In the genomic region with DNA sequence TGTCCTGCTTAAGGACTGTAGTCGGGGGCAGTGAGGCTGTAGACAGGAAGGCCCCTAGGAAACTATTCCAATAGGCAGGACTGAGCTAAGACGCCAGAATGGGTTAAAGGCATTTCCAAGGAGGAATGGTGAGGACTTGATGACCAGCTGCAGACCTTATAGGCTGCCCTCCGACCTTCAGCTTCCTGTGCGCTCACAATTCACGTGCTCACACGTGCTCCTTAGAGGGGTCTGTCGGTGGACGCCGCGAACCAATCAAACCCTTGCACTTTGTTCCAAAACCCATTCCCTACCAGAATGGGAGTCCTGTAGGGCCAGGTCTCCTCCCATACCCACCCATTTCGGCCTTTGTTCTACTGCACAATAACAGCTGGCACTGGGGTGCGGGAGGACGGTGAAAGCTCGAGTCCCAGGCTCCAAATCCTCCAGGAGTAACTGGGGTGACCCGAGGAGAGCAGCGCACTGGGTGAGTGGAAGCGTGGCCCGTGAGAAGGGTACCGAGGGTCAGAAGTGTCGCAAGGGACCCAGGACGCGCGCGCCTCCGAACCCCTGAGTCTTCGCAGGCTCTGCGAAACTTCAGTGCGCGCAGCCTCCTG, we compare ENCODE assay signal across 18 cellular contexts. TPM values are rescaled to one million over a fixed set of nuclear protein-coding genes. Genes with fewer than 3 reads are reported as not detected.
DNase-seq lines count a peak whose midpoint lies in the region; ATAC-seq, FAIRE-seq and TF ChIP-seq lines count a peak whose summit lies in the region.
"Had no signal": no experiment of that assay in that cellular context is flagged by ENCODE, and none has a peak within 500 bp of the region (broad histone marks: within the 10 kb centered on the region; RNA-seq: fewer than 3 reads in every experiment).

No MANE protein-coding gene starts in this region.

- H3K27ac ChIP-seq in heart left ventricle: no peak overlapping the region
- H3K27ac ChIP-seq in H1 (ENCODE audit: low read depth, low read length): no peak overlapping the region
- no peak overlapping the region for H3K27ac ChIP-seq in thoracic aorta
- H3K27ac ChIP-seq: sigmoid colon, upper lobe of right lung had no signal

- H4K8ac ChIP-seq in H1 (ENCODE audit: extremely low read depth, insufficient read depth, low read length): no peak overlapping the region

- POLR2A ChIA-PET in H1 (lab: Charles Lee; ENCODE audit: partially characterized antibody): interaction anchor here (1.2 kb wide), 1 partner anchor 18 kb away, joined by 4 read pairs; no protein-coding TSS in a partner anchor

- ATAC-seq in heart left ventricle (no peak), Right ventricle myocardium inferior (no peak), thoracic aorta (ENCODE audit: insufficient number of reproducible peaks, low FRiP score, low read depth) (no peak), GM21515 (IDR thresholded peaks at IDR 0.05; ENCODE audit: unreplicated experiment) (no peak), GM18511 (IDR thresholded peaks at IDR 0.05; ENCODE audit: unreplicated experiment) (no peak)
- ATAC-seq: activated CD8-positive, alpha-beta T cell treated with anti-CD3 and anti-CD28 coated beads, Interleukin-2, amount 10 ng/mL, durations not matched to agents 7 days and 5 days had no signal

- H3K9me3 Mint-ChIP-seq in nephron progenitor cell: peaks cover 4% of the 10 kb centered on the region
- H3K9me3 Mint-ChIP-seq: neural crest cell had no signal

- no peaks in the 10 kb centered on the region for H3K79me1 ChIP-seq in H1 (ENCODE audit: low read depth, low read length)

- peaks cover 27 to 98% (median 67%) of the 10 kb centered on the region in 9 donors for H3K27me3 ChIP-seq in heart left ventricle
- peaks cover 53 to 84% (median 74%) of the 10 kb centered on the region in 4 experiments for H3K27me3 ChIP-seq in H1 (replicated peaks in 1 of 4; ENCODE audit: control insufficient read depth in 3 of 4, extremely low read depth in 1 of 4, insufficient read depth in 3 of 4, low read length in 3 of 4)
- H3K27me3 ChIP-seq in thoracic aorta (replicated peaks; ENCODE audit: insufficient read depth): peaks cover 12% of the 10 kb centered on the region

- peaks cover 100% of the 10 kb centered on the region for H3K27me3 Mint-ChIP-seq in nephron progenitor cell (ENCODE audit: low read depth, poor library complexity)

- no peak overlapping the region for H3K23ac ChIP-seq in H1 (ENCODE audit: insufficient read length)

- CTCF ChIA-PET in H1 (lab: Charles Lee; ENCODE audit: partially characterized antibody): interaction anchor here (0.7 to 9.8 kb wide), 37 partner anchors 10 to 910 kb away, joined by 3 to 214 read pairs (median 5); partner anchors contain the start of gene SIX2

- peak overlapping the region; percentile 32 for H3K18ac ChIP-seq in H1 (ENCODE audit: extremely low read depth, low read length)

- H3K14ac ChIP-seq in H1 (ENCODE audit: insufficient read length): no peak overlapping the region

- no peak overlapping the region for H3K56ac ChIP-seq in H1 (replicated peaks; ENCODE audit: insufficient read length, low read depth, low read length)

- H3K36me3 Mint-ChIP-seq in nephron progenitor cell (ENCODE audit: low read depth): no peaks in the 10 kb centered on the region
- H3K36me3 Mint-ChIP-seq: immature natural killer cell had no signal

- H2BK120ac ChIP-seq in H1 (replicated peaks; ENCODE audit: low read depth, low read length): no peak overlapping the region

- H3K36me3 ChIP-seq in heart left ventricle: no peaks in the 10 kb centered on the region
- H3K36me3 ChIP-seq in H1 (ENCODE audit: control insufficient read depth in 2 of 4, insufficient read depth in 4 of 4, low read length in 3 of 4): no peaks in the 10 kb centered on the region
- H3K36me3 ChIP-seq in thoracic aorta: no peaks in the 10 kb centered on the region
- H3K36me3 ChIP-seq: sigmoid colon, upper lobe of right lung had no signal

- intact Hi-C loops in heart left ventricle (cut with DNase I) (loop anchor here (2.0 to 10.0 kb wide), 14 partner anchors 237 to 912 kb away; no protein-coding TSS in a partner anchor), Right ventricle myocardium inferior (cut with DNase I) (loop anchor here (10.0 kb wide), 3 partner anchors 390 to 910 kb away; no protein-coding TSS in a partner anchor)

- peak overlapping the region; percentile 55 for H4K91ac ChIP-seq in H1 (replicated peaks; ENCODE audit: insufficient read length, low read length)

- no peak for TF ChIP-seq RAD21 in H1 (IDR thresholded peaks at IDR 0.05 in 1 of 2, conservative IDR thresholded peaks at IDR 0.05 in 1 of 2; ENCODE audit: low read depth in 2 of 2, low read length in 2 of 2)

- H2BK5ac ChIP-seq in H1 (ENCODE audit: low read depth, low read length): no peak overlapping the region

- H2BK15ac ChIP-seq in H1 (ENCODE audit: low read length): 0 out of 2 replicates have a peak overlapping the region, but pooled peaks have one; percentile 95

- H3K4me3 Mint-ChIP-seq in nephron progenitor cell: peak overlapping the region; percentile 55

- FAIRE-seq in H1 (lab: Jason Lieb, UNC): no peak
- FAIRE-seq: GM12891 had no signal

- DNase-seq in heart left ventricle: no peak
- DNase-seq in Right ventricle myocardium inferior (ENCODE audit: missing footprints): no peak
- DNase-seq in H1 (ENCODE audit: low read depth in 1 of 2, low spot score in 2 of 2): no peak
- DNase-seq in nephron progenitor cell: no peak
- DNase-seq in thoracic aorta (ENCODE audit: low spot score): no peak
- no peak for DNase-seq in activated CD4-positive, alpha-beta T cell treated with anti-CD3 and anti-CD28 coated beads, Interleukin-2, amount 50 U/mL, for 4 hours
- DNase-seq: activated CD8-positive, alpha-beta T cell treated with anti-CD3 and anti-CD28 coated beads, Interleukin-2, amount 10 ng/mL, durations not matched to agents 7 days and 5 days; activated effector memory CD4-positive, alpha-beta T cell treated with anti-CD3 and anti-CD28 coated beads, Interleukin-2, amount 50 U/mL, for 16 hours; immature natural killer cell; NCI-H1930; sigmoid colon; stimulated activated CD4-positive, alpha-beta T cell treated with anti-CD3 and anti-CD28 coated beads, Interleukin-4, amount 100 ng/mL, for 24 hours; upper lobe of right lung had no signal

- no peak overlapping the region for H2AK5ac ChIP-seq in H1 (ENCODE audit: low read depth, low read length)

- H3K9ac ChIP-seq in H1 (replicated peaks in 1 of 4; ENCODE audit: extremely low read depth in 1 of 4, low read depth in 3 of 4, low read length in 3 of 4): no peak overlapping the region

- peaks cover 0 to 43% (median 30%) of the 10 kb centered on the region in 12 donors for H3K4me1 ChIP-seq in heart left ventricle
- peaks cover 10 to 39% (median 21%) of the 10 kb centered on the region in 4 experiments for H3K4me1 ChIP-seq in H1 (replicated peaks in 1 of 4; ENCODE audit: control insufficient read depth in 3 of 4, insufficient read depth in 4 of 4, low read length in 3 of 4)
- H3K4me1 ChIP-seq in thoracic aorta (ENCODE audit: control insufficient read depth in 1 of 2, low read depth in 2 of 2): peaks cover 20 to 37% of the 10 kb centered on the region in 2 donors

- H3K4me2 ChIP-seq in H1 (ENCODE audit: insufficient read depth in 1 of 2, low read depth in 2 of 2, low read length in 2 of 2): peak overlapping the region; percentile 49 to 72

- H3K23me2 ChIP-seq in H1 (ENCODE audit: low read depth, low read length): peaks cover 10% of the 10 kb centered on the region; the same call in 1 of the 2 replicates

- no peak overlapping the region for H4K5ac ChIP-seq in H1 (ENCODE audit: insufficient read length, low read depth, low read length)

- H3K4me3 ChIP-seq in heart left ventricle (peak overlapping the region in 9 of 12 donors; percentile 0 to 47 (median 31)), H1 (ENCODE audit: extremely low read depth in 1 of 4, insufficient read depth in 2 of 4, low read depth in 3 of 4, low read length in 4 of 4) (peak overlapping the region in 2 of 4 experiments; percentile 2 to 53; a peak in 3 of 8 replicates), thoracic aorta (peak overlapping the region; percentile 54)
- H3K4me3 ChIP-seq: upper lobe of right lung had no signal

- peak overlapping the region; percentile 55; the same call in 1 of the 2 replicates for H2BK20ac ChIP-seq in H1 (ENCODE audit: low read length)

- WGBS in heart left ventricle, 4 donors: 5 to 8% (median 7%) methylated on average over 17 to 29 of the region's 29 CpGs
- WGBS in H1 (ENCODE audit: extremely low coverage in 1 of 2, insufficient coverage in 1 of 2, insufficient read length in 1 of 2, insufficient replicate concordance in 2 of 2, low coverage in 1 of 2, low lambda C conversion rate in 2 of 2, missing lambda C conversion rate in 1 of 2), 2 experiments: 16% methylated on average over 29 of the region's 29 CpGs; no CpG with 5 or more reads in 1 of the 2 experiments

- peaks cover 60% of the 10 kb centered on the region for H3K4me1 Mint-ChIP-seq in nephron progenitor cell

- no peak overlapping the region for H3K4ac ChIP-seq in H1 (replicated peaks; ENCODE audit: insufficient read length, low read depth, low read length)

- H3K79me2 ChIP-seq in H1 (ENCODE audit: control insufficient read depth in 1 of 2, insufficient read depth in 2 of 2, low read length in 2 of 2): no peaks in the 10 kb centered on the region

- no peak overlapping the region for H3K27ac Mint-ChIP-seq in nephron progenitor cell
- H3K27ac Mint-ChIP-seq: activated CD8-positive, alpha-beta T cell treated with anti-CD3 and anti-CD28 coated beads, Interleukin-2, amount 10 ng/mL, durations not matched to agents 7 days and 5 days; immature natural killer cell had no signal

- no peak for TF ChIP-seq CTCF in heart left ventricle (IDR thresholded peaks at IDR 0.05)
- TF ChIP-seq CTCF in H1 (IDR thresholded peaks at IDR 0.05; ENCODE audit: control extremely low read depth in 1 of 3, insufficient read depth in 1 of 3, low read depth in 1 of 3, low read length in 3 of 3): no peak
- TF ChIP-seq CTCF in nephron progenitor cell (IDR thresholded peaks at IDR 0.05): no peak
- no peak for TF ChIP-seq CTCF in thoracic aorta (IDR thresholded peaks at IDR 0.05)

- TF ChIP-seq POLR2A in heart left ventricle (IDR thresholded peaks at IDR 0.05): no peak
- no peak for TF ChIP-seq POLR2A in H1 (IDR thresholded peaks at IDR 0.05; ENCODE audit: control extremely low read depth in 1 of 2, low read depth in 2 of 2, low read length in 2 of 2)

- H4K20me1 ChIP-seq in H1 (replicated peaks in 1 of 2; ENCODE audit: control insufficient read depth in 1 of 2, insufficient read depth in 2 of 2, low read length in 2 of 2): peaks cover 0 to 8% of the 10 kb centered on the region in 2 experiments

- TF ChIP-seq EP300 in H1 (IDR thresholded peaks at IDR 0.05; ENCODE audit: borderline replicate concordance in 1 of 2, low read depth in 2 of 2, low read length in 2 of 2): no peak

- H3K9me3 ChIP-seq in heart left ventricle: no peaks in the 10 kb centered on the region
- H3K9me3 ChIP-seq in H1 (ENCODE audit: insufficient read depth in 2 of 2, low read depth in 1 of 2, low read length in 1 of 2): no peaks in the 10 kb centered on the region
- H3K9me3 ChIP-seq in thoracic aorta: no peaks in the 10 kb centered on the region
- H3K9me3 ChIP-seq: sigmoid colon, upper lobe of right lung had no signal

- H2AFZ ChIP-seq in H1 (ENCODE audit: low read length): no peak overlapping the region

- H2BK12ac ChIP-seq in H1 (ENCODE audit: low read depth, low read length): peak overlapping the region; percentile 72; the same call in 1 of the 2 replicates

RNA-seq across cellular contexts. Expression of gene SIX3, which starts 12.9 kb away (rescaled TPM):
- total RNA-seq in heart left ventricle: not detected
- polyA plus RNA-seq in heart left ventricle: not detected
- not detected for total RNA-seq in Right ventricle myocardium inferior
- total RNA-seq in H1 (2021; fragmentation: NEBNext Ultra II Directional; extraction: Animal tissue kit (Norgen Biotek cat#: 25700)): 0.19 and 0.21 TPM in 2 replicates
- 0.02 and 0.52 TPM in 2 replicates for polyA plus RNA-seq in H1 (2011; rRNA removed)
- 0.31 TPM for polyA plus RNA-seq in H1 (2011; cell fraction: cytosol; rRNA removed)
- 0.41 TPM for polyA plus RNA-seq in H1 (2011; cell fraction: nucleus; rRNA removed)
- 0.10 to 0.13 TPM (median 0.13 TPM) in 3 of 4 replicates, not detected in the other for polyA plus RNA-seq in H1 (2012, experiment 1 of 2)
- 0.09 TPM for polyA plus RNA-seq in H1 (2012, experiment 2 of 2)
- polyA plus RNA-seq in H1 (2013, experiment 1 of 2): 0.10 TPM
- polyA plus RNA-seq in H1 (2013, experiment 2 of 2): 0.07 TPM
- 0.09 TPM in 1 of 2 replicates, not detected in the other for polyA minus RNA-seq in H1 (2011; rRNA and poly(A)+ RNA removed)
- not detected for polyA minus RNA-seq in H1 (2011; cell fraction: cytosol; rRNA and poly(A)+ RNA removed)
- 0.50 TPM for polyA minus RNA-seq in H1 (2011; cell fraction: nucleus; rRNA and poly(A)+ RNA removed)
- under 1 TPM in 1 of 2 donors, not detected in 1; 0.14 TPM for total RNA-seq in thoracic aorta
- total RNA-seq: lung microvascular endothelial cell, neural crest cell, sigmoid colon, upper lobe of right lung had no signal
- polyA plus RNA-seq: immature natural killer cell, sigmoid colon had no signal

RNA-seq across cellular contexts. Expression of gene SIX2, which starts 54.8 kb away (rescaled TPM):
- total RNA-seq in heart left ventricle (1 to 10 TPM in 3 of 9 donors, under 1 TPM in 6; 0.32 to 1.8 (median 0.61) TPM), Right ventricle myocardium inferior (0.65 TPM), thoracic aorta (10 to 100 TPM in 1 of 2 donors, 1 to 10 TPM in 1; 6.6 to 13.5 TPM)
- polyA plus RNA-seq in heart left ventricle (1 to 10 TPM in 1 of 2 donors, under 1 TPM in 1; 0.99 to 2.0 TPM), H1 (2011; rRNA removed) (0.47 and 0.77 TPM in 2 replicates)
- 0.84 and 1.0 TPM in 2 replicates for total RNA-seq in H1 (2021; fragmentation: NEBNext Ultra II Directional; extraction: Animal tissue kit (Norgen Biotek cat#: 25700))
- 0.87 TPM for polyA plus RNA-seq in H1 (2011; cell fraction: cytosol; rRNA removed)
- 0.23 TPM for polyA plus RNA-seq in H1 (2011; cell fraction: nucleus; rRNA removed)
- 0.19 to 0.31 TPM (median 0.27 TPM) in 4 replicates for polyA plus RNA-seq in H1 (2012, experiment 1 of 2)
- 0.50 TPM for polyA plus RNA-seq in H1 (2012, experiment 2 of 2)
- 0.51 TPM for polyA plus RNA-seq in H1 (2013, experiment 1 of 2)
- polyA plus RNA-seq in H1 (2013, experiment 2 of 2): 0.59 TPM
- 0.15 and 0.32 TPM in 2 replicates for polyA minus RNA-seq in H1 (2011; rRNA and poly(A)+ RNA removed)
- polyA minus RNA-seq in H1 (2011; cell fraction: cytosol; rRNA and poly(A)+ RNA removed): 0.66 TPM
- polyA minus RNA-seq in H1 (2011; cell fraction: nucleus; rRNA and poly(A)+ RNA removed): 1.8 TPM
- total RNA-seq: activated CD8-positive, alpha-beta T cell treated with anti-CD3 and anti-CD28 coated beads, Interleukin-2, amount 10 ng/mL, durations not matched to agents 7 days and 5 days; lung microvascular endothelial cell; upper lobe of right lung had no signal
- polyA plus RNA-seq: immature natural killer cell had no signal
